24 cellular contexts compared by ENCODE assay signal in the genomic region with DNA sequence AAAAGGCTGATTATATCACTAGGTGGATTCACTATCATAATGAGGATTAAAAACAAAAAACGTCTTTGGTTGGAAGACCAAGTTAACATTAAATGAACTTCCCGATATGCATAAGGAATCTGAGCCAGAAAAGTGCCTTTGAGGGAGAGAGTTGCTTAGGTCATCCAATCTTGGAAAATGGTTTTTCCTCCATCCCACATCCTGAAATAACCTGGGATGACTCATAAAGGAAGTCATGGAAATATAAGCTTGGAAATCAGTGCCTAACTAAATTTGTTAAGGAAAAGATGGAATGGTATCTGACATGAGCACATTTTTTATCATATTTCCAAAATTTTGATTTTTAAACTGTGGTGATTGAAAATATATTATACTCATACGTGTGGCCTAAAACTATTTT.
DNase-seq lines count a peak whose midpoint lies in the region; ATAC-seq, FAIRE-seq and TF ChIP-seq lines count a peak whose summit lies in the region.
"Had no signal": no experiment of that assay in that cellular context is flagged by ENCODE, and none has a peak within 500 bp of the region (broad histone marks: within the 10 kb centered on the region; RNA-seq: fewer than 3 reads in every experiment).

No MANE protein-coding gene starts in this region.

- H3K9me3 ChIP-seq in liver (ENCODE audit: control insufficient read depth in 4 of 4, low read length in 3 of 4) (peaks cover 0 to 4% (median 1%) of the 10 kb centered on the region in 4 donors), HepG2 (ENCODE audit: low read length) (no peaks in the 10 kb centered on the region)

- H3K27me3 ChIP-seq in liver (ENCODE audit: control insufficient read depth in 4 of 4, insufficient read depth in 4 of 4, low read length in 3 of 4): peaks cover 0 to 3% (median 0%) of the 10 kb centered on the region in 4 donors
- no peaks in the 10 kb centered on the region; a peak in 2 of 5 replicates for H3K27me3 ChIP-seq in HepG2 (ENCODE audit: control insufficient read depth in 1 of 2, insufficient read depth in 2 of 2, low read length in 2 of 2)
- H3K27me3 ChIP-seq: BLaER1 had no signal

- BruUV-seq in HepG2 (replicated peaks; lab: Mats Ljungman, UMichigan): no TSS peak

- TF ChIP-seq POLR2A in HepG2 (IDR thresholded peaks at IDR 0.05; ENCODE audit: insufficient read depth in 1 of 2, low read depth in 2 of 2, low read length in 2 of 2): no peak

- H3K4me1 ChIP-seq in liver (ENCODE audit: control insufficient read depth in 4 of 4, insufficient read depth in 4 of 4, low read length in 3 of 4) (no peaks in the 10 kb centered on the region), HepG2 (ENCODE audit: insufficient read depth, low read length) (no peaks in the 10 kb centered on the region)

- H3K27ac ChIP-seq in liver (ENCODE audit: low read depth in 1 of 2, low read length in 2 of 2) (no peak overlapping the region), HepG2 (ENCODE audit: extremely low read length, insufficient read depth, low read length) (no peak overlapping the region), RWPE1 (no peak overlapping the region)
- H3K27ac ChIP-seq: BLaER1, PC-9 had no signal

- TF ChIP-seq RAD21 in liver (IDR thresholded peaks at IDR 0.05): no peak
- TF ChIP-seq RAD21 in HepG2 (CRISPR knock-in tag; IDR thresholded peaks at IDR 0.05): no peak

- 58% methylated on average over 3 of the region's 3 CpGs for WGBS in liver
- WGBS in HepG2 (ENCODE audit: low lambda C conversion rate): 2% methylated on average over 3 of the region's 3 CpGs

- in situ Hi-C loops in HepG2 (cut with HindIII; ENCODE audit: extremely low pct_ligation_motif_present, low pct_unique_long_range_greater_than_20kb) (no loop called here), G401 (cut with HindIII; ENCODE audit: low sequenced_read_pairs) (no loop called here)

- H4K20me1 ChIP-seq in HepG2 (ENCODE audit: insufficient read depth, low read length): no peaks in the 10 kb centered on the region
- H4K20me1 ChIP-seq: BLaER1 had no signal

- CTCF ChIA-PET in HepG2 (lab: Yijun Ruan, JAX; ENCODE audit: low intra/inter-chr PET ratio, low total read pairs) (no interaction called here), RWPE1 (lab: Yijun Ruan, JAX) (no interaction called here)

- TF ChIP-seq CTCF in liver (IDR thresholded peaks at IDR 0.05; ENCODE audit: low read depth, low read length, missing input control) (no peak), HepG2 (CRISPR knock-in tag; IDR thresholded peaks at IDR 0.05) (no peak), RWPE1 (conservative IDR thresholded peaks at IDR 0.05; ENCODE audit: low read depth) (no peak), fibroblast of the aortic adventitia (IDR thresholded peaks at IDR 0.05; ENCODE audit: insufficient read depth, low read length) (no peak)

- no peak for FAIRE-seq in HepG2 (lab: Jason Lieb, UNC)
- no peak for FAIRE-seq in urothelium cell line (lab: Jason Lieb, UNC)
- FAIRE-seq: D721Med, GM12892 had no signal

- POLR2A ChIA-PET in HepG2 (lab: Yijun Ruan, JAX) (no interaction called here), RWPE1 (lab: Yijun Ruan, JAX; ENCODE audit: low non-redundant PET) (no interaction called here)

- ATAC-seq in HepG2: no peak
- ATAC-seq in HG02610 (IDR thresholded peaks at IDR 0.05; ENCODE audit: unreplicated experiment): no peak
- ATAC-seq: CD8-positive, alpha-beta T cell; GM23338; SK-N-SH treated with all-trans-retinoic acid at 6 μM for 48 hours had no signal

- intact Hi-C loops in HepG2 (cut with micrococcal nuclease; ENCODE audit: unreplicated experiment): no loop called here

- no peak overlapping the region for H2AFZ ChIP-seq in HepG2 (ENCODE audit: low read length)
- H2AFZ ChIP-seq: GM23338, PC-9 had no signal

- H3K36me3 ChIP-seq in liver (ENCODE audit: control insufficient read depth in 4 of 4, insufficient read depth in 3 of 4, low read depth in 1 of 4, low read length in 3 of 4) (no peaks in the 10 kb centered on the region), HepG2 (replicated peaks in 1 of 2; ENCODE audit: control insufficient read depth in 1 of 2, insufficient read depth in 2 of 2, low read length in 2 of 2) (no peaks in the 10 kb centered on the region)
- H3K36me3 ChIP-seq: BLaER1 had no signal

- H3K9ac ChIP-seq in liver (ENCODE audit: low read depth in 1 of 2, low read length in 2 of 2) (no peak overlapping the region), HepG2 (ENCODE audit: insufficient read depth, low read depth, low read length) (no peak overlapping the region)
- H3K9ac ChIP-seq: BLaER1 had no signal

- TF ChIP-seq EP300 in HepG2 (IDR thresholded peaks at IDR 0.05; ENCODE audit: low read depth in 2 of 2, low read length in 2 of 2): no peak
- no peak for TF ChIP-seq EP300 in HepG2 (CRISPR knock-in tag; IDR thresholded peaks at IDR 0.05; ENCODE audit: borderline replicate concordance)

- H3K4me3 ChIP-seq in liver (ENCODE audit: low read depth in 1 of 3, low read length in 3 of 3) (no peak overlapping the region), HepG2 (replicated peaks in 1 of 3; ENCODE audit: insufficient read depth in 1 of 3, low read depth in 2 of 3, low read length in 3 of 3) (no peak overlapping the region), fibroblast of the aortic adventitia (ENCODE audit: low read depth, low read length) (no peak overlapping the region)
- H3K4me3 ChIP-seq: BLaER1, GM23338, PC-9 had no signal

- H3K4me2 ChIP-seq in HepG2 (ENCODE audit: low read depth, low read length): no peak overlapping the region
- H3K4me2 ChIP-seq: BLaER1, GM23338, PC-9 had no signal

- H3K79me2 ChIP-seq in HepG2 (ENCODE audit: insufficient read depth, low read length): no peaks in the 10 kb centered on the region

- DNase-seq in HepG2 (ENCODE audit: low spot score): no peak
- DNase-seq in RWPE1 (ENCODE audit: low spot score): peak; percentile 5
- DNase-seq in fibroblast of the aortic adventitia (ENCODE audit: low read depth): peak; percentile 40
- peak; percentile 20 for DNase-seq in urothelium cell line (ENCODE audit: low spot score)
- DNase-seq in NCI-H345 treated with DMSO at 0.1 percent for 48 hours (lab: John Stamatoyannopoulos, UW; ENCODE audit: unreplicated experiment): no peak
- DNase-seq in G401 (ENCODE audit: low spot score): no peak
- DNase-seq: 8988T; CD8-positive, alpha-beta T cell; DMS79 treated with DMSO at 0.1 percent for 48 hours; Kasumi-1; MV-4-11; NCI-H1417; NCI-H2029; NCI-H2171; NCI-H82; PC-9; SHP77 had no signal

TF ChIP-seq in liver, 16 proteins besides CTCF, POLR2A, EP300 and RAD21:
- no peak for TF ChIP-seq HNF4G (IDR thresholded peaks at IDR 0.05)
- TF ChIP-seq, protein P1, sequence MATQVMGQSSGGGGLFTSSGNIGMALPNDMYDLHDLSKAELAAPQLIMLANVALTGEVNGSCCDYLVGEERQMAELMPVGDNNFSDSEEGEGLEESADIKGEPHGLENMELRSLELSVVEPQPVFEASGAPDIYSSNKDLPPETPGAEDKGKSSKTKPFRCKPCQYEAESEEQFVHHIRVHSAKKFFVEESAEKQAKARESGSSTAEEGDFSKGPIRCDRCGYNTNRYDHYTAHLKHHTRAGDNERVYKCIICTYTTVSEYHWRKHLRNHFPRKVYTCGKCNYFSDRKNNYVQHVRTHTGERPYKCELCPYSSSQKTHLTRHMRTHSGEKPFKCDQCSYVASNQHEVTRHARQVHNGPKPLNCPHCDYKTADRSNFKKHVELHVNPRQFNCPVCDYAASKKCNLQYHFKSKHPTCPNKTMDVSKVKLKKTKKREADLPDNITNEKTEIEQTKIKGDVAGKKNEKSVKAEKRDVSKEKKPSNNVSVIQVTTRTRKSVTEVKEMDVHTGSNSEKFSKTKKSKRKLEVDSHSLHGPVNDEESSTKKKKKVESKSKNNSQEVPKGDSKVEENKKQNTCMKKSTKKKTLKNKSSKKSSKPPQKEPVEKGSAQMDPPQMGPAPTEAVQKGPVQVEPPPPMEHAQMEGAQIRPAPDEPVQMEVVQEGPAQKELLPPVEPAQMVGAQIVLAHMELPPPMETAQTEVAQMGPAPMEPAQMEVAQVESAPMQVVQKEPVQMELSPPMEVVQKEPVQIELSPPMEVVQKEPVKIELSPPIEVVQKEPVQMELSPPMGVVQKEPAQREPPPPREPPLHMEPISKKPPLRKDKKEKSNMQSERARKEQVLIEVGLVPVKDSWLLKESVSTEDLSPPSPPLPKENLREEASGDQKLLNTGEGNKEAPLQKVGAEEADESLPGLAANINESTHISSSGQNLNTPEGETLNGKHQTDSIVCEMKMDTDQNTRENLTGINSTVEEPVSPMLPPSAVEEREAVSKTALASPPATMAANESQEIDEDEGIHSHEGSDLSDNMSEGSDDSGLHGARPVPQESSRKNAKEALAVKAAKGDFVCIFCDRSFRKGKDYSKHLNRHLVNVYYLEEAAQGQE (IDR thresholded peaks at IDR 0.05): peak; percentile 32
- peak in 1 of 2 donors; percentile 57 for TF ChIP-seq JUND (IDR thresholded peaks at IDR 0.05)

TF ChIP-seq in HepG2, 621 proteins besides CTCF, POLR2A, EP300 and RAD21 (continues in another document):
- TF ChIP-seq, protein P2, sequence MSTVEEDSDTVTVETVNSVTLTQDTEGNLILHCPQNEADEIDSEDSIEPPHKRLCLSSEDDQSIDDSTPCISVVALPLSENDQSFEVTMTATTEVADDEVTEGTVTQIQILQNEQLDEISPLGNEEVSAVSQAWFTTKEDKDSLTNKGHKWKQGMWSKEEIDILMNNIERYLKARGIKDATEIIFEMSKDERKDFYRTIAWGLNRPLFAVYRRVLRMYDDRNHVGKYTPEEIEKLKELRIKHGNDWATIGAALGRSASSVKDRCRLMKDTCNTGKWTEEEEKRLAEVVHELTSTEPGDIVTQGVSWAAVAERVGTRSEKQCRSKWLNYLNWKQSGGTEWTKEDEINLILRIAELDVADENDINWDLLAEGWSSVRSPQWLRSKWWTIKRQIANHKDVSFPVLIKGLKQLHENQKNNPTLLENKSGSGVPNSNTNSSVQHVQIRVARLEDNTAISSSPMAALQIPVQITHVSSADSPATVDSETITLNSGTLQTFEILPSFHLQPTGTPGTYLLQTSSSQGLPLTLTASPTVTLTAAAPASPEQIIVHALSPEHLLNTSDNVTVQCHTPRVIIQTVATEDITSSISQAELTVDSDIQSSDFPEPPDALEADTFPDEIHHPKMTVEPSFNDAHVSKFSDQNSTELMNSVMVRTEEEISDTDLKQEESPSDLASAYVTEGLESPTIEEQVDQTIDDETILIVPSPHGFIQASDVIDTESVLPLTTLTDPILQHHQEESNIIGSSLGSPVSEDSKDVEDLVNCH (CRISPR knock-in tag; IDR thresholded peaks at IDR 0.05): no peak
- TF ChIP-seq, protein P3, sequence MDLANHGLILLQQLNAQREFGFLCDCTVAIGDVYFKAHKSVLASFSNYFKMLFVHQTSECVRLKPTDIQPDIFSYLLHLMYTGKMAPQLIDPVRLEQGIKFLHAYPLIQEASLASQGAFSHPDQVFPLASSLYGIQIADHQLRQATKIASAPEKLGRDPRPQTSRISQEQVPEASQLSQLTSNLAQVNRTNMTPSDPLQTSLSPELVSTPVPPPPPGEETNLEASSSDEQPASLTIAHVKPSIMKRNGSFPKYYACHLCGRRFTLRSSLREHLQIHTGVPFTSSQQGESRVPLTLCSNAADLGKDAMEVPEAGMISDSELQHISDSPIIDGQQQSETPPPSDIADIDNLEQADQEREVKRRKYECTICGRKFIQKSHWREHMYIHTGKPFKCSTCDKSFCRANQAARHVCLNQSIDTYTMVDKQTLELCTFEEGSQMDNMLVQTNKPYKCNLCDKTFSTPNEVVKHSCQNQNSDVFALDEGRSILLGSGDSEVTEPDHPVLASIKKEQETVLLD (CRISPR knock-in tag; IDR thresholded peaks at IDR 0.05; ENCODE audit: low read depth): no peak

Comparison
In these comparisons a context has a peak if more than half of its experiments do, and no peak if none do; other contexts are left out.
1. DNase-seq: peak in RWPE1 (single experiment), fibroblast of the aortic adventitia (single experiment) and urothelium cell line (single experiment); none in HepG2 (single experiment), NCI-H345 treated with DMSO at 0.1 percent for 48 hours (single experiment) and G401 (single experiment).